Comparison of ENCODE assay signal across 2 cellular contexts in the genomic region with DNA sequence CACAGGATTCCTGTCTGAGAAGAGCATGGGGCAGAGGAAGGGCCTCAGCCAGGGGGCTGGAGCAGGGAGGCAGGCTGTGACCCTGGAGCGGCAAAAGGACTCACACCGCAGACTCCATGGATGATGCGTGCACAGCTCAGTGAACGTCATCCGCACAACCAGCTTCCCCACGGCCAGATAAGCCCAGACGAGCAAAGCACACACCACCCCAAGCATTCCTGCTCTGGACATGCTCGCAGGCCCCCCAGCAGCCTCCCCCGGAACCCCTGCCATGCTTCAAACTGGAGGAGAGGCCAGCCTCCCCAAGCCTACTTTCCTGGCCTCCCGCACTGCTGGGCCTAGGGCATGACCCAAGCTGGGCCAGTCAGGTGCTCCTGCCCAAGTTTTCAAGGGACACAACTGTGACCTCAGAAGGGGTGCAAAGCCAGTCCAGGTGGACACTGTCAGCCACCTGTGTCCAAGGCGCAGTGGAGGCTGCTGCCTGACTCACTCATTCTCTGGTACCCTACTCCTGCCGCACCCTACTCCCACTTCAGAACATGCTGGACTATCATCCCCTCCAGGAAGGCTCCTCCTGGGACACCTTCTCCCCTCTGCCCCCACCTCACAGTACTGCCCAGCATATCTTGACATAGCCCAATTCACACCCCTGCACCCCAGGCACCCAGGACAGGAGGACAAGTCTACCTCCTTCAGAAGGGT.
TF ChIP-seq lines count a peak whose summit lies in the region.

No MANE protein-coding gene starts in this region.

TF ChIP-seq in SK-N-SH, 30 proteins besides CTCF, POLR2A, EP300 and RAD21:
- TF ChIP-seq, protein P1, sequence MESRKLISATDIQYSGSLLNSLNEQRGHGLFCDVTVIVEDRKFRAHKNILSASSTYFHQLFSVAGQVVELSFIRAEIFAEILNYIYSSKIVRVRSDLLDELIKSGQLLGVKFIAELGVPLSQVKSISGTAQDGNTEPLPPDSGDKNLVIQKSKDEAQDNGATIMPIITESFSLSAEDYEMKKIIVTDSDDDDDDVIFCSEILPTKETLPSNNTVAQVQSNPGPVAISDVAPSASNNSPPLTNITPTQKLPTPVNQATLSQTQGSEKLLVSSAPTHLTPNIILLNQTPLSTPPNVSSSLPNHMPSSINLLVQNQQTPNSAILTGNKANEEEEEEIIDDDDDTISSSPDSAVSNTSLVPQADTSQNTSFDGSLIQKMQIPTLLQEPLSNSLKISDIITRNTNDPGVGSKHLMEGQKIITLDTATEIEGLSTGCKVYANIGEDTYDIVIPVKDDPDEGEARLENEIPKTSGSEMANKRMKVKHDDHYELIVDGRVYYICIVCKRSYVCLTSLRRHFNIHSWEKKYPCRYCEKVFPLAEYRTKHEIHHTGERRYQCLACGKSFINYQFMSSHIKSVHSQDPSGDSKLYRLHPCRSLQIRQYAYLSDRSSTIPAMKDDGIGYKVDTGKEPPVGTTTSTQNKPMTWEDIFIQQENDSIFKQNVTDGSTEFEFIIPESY (IDR thresholded peaks at IDR 0.05; ENCODE audit: borderline replicate concordance, low read depth): no peak
- TF ChIP-seq SIN3A (IDR thresholded peaks at IDR 0.05; ENCODE audit: borderline replicate concordance, low read depth, low read length) (no peak), RCOR1 (IDR thresholded peaks at IDR 0.05; ENCODE audit: low read length) (no peak), EZH2phosphoT487 (IDR thresholded peaks at IDR 0.05; ENCODE audit: borderline replicate concordance, low read depth) (no peak), TEAD4 (IDR thresholded peaks at IDR 0.05; ENCODE audit: borderline replicate concordance, insufficient read depth) (no peak), TAF1 (IDR thresholded peaks at IDR 0.05; ENCODE audit: borderline replicate concordance, low read depth, low read length) (no peak), MEF2A (IDR thresholded peaks at IDR 0.05; ENCODE audit: borderline replicate concordance, low read depth) (no peak), POLR2AphosphoS5 (IDR thresholded peaks at IDR 0.05; ENCODE audit: low read depth, low read length) (no peak), SMC3 (IDR thresholded peaks at IDR 0.05; ENCODE audit: low read depth, low read length) (no peak), MXI1 (IDR thresholded peaks at IDR 0.05; ENCODE audit: low read depth, low read length) (no peak), FOSL2 (IDR thresholded peaks at IDR 0.05; ENCODE audit: borderline replicate concordance, low read depth) (no peak), NFIC (IDR thresholded peaks at IDR 0.05; ENCODE audit: borderline replicate concordance) (no peak), ELF1 (IDR thresholded peaks at IDR 0.05) (no peak)
- TF ChIP-seq, protein P2, sequence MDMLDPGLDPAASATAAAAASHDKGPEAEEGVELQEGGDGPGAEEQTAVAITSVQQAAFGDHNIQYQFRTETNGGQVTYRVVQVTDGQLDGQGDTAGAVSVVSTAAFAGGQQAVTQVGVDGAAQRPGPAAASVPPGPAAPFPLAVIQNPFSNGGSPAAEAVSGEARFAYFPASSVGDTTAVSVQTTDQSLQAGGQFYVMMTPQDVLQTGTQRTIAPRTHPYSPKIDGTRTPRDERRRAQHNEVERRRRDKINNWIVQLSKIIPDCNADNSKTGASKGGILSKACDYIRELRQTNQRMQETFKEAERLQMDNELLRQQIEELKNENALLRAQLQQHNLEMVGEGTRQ (IDR thresholded peaks at IDR 0.05; ENCODE audit: borderline replicate concordance, low read depth, low read length): no peak
- TF ChIP-seq, protein P3, sequence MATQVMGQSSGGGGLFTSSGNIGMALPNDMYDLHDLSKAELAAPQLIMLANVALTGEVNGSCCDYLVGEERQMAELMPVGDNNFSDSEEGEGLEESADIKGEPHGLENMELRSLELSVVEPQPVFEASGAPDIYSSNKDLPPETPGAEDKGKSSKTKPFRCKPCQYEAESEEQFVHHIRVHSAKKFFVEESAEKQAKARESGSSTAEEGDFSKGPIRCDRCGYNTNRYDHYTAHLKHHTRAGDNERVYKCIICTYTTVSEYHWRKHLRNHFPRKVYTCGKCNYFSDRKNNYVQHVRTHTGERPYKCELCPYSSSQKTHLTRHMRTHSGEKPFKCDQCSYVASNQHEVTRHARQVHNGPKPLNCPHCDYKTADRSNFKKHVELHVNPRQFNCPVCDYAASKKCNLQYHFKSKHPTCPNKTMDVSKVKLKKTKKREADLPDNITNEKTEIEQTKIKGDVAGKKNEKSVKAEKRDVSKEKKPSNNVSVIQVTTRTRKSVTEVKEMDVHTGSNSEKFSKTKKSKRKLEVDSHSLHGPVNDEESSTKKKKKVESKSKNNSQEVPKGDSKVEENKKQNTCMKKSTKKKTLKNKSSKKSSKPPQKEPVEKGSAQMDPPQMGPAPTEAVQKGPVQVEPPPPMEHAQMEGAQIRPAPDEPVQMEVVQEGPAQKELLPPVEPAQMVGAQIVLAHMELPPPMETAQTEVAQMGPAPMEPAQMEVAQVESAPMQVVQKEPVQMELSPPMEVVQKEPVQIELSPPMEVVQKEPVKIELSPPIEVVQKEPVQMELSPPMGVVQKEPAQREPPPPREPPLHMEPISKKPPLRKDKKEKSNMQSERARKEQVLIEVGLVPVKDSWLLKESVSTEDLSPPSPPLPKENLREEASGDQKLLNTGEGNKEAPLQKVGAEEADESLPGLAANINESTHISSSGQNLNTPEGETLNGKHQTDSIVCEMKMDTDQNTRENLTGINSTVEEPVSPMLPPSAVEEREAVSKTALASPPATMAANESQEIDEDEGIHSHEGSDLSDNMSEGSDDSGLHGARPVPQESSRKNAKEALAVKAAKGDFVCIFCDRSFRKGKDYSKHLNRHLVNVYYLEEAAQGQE (IDR thresholded peaks at IDR 0.05; ENCODE audit: low read depth, low read length): no peak
- TF ChIP-seq, protein P4, sequence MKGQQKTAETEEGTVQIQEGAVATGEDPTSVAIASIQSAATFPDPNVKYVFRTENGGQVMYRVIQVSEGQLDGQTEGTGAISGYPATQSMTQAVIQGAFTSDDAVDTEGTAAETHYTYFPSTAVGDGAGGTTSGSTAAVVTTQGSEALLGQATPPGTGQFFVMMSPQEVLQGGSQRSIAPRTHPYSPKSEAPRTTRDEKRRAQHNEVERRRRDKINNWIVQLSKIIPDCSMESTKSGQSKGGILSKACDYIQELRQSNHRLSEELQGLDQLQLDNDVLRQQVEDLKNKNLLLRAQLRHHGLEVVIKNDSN (IDR thresholded peaks at IDR 0.05; ENCODE audit: borderline replicate concordance, low read depth): no peak

TF ChIP-seq in SK-N-SH treated with all-trans-retinoic acid at 6 μM for 48 hours, 23 proteins besides CTCF, POLR2A, EP300 and RAD21 (continued from another document):
- TF ChIP-seq, protein P5, sequence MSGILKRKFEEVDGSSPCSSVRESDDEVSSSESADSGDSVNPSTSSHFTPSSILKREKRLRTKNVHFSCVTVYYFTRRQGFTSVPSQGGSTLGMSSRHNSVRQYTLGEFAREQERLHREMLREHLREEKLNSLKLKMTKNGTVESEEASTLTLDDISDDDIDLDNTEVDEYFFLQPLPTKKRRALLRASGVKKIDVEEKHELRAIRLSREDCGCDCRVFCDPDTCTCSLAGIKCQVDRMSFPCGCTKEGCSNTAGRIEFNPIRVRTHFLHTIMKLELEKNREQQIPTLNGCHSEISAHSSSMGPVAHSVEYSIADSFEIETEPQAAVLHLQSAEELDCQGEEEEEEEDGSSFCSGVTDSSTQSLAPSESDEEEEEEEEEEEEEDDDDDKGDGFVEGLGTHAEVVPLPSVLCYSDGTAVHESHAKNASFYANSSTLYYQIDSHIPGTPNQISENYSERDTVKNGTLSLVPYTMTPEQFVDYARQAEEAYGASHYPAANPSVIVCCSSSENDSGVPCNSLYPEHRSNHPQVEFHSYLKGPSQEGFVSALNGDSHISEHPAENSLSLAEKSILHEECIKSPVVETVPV (CRISPR knock-in tag; IDR thresholded peaks at IDR 0.05): no peak
- no peak for TF ChIP-seq ZNF70 (CRISPR knock-in tag; IDR thresholded peaks at IDR 0.05)
- no peak for TF ChIP-seq ARNTL (CRISPR knock-in tag; IDR thresholded peaks at IDR 0.05; ENCODE audit: borderline replicate concordance, low read depth)
- no peak for TF ChIP-seq CSDC2 (CRISPR knock-in tag; IDR thresholded peaks at IDR 0.05)
